ENCODE assay signal across 1 cellular context in the genomic region with DNA sequence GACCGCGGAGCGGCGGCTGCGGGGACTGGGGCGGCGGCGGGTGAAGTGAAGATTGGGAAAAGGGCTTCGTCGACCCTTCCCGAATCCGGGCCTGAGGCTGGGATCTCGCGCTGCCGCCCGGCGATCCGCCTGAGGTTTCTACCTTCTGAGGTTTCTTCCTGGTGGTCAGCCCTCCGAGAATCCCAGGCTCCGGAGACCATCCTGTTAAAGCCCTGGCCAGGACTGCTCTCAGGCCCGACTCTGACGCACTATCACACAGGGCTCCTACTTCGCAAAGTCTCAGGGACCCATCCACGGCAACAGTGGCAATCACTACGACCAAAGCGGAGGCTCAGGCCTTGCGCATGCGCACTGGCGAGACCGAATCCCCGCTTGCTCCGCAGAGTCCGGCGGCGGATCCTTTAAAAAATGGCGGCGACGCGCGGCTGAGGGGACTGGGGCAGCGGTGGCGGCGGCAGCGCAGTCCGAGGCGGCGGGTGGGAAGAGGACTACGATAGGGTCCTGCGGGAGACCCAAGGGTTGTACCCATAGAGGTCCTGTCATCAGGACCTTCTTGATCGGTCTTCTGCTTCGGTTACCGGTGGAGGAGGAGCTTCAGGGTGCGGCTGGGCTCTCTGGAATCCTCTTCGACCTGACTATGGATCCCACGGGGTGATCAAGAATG.
TF ChIP-seq lines count a peak whose summit lies in the region.

No MANE protein-coding gene starts in this region.

TF ChIP-seq in HepG2, 621 proteins besides CTCF, POLR2A, EP300 and RAD21 (continued from another document):
- TF ChIP-seq MXD4 (CRISPR knock-in tag; IDR thresholded peaks at IDR 0.05) (peak; percentile 49; the same call in 1 of the 2 replicates), TFDP2 (CRISPR knock-in tag; IDR thresholded peaks at IDR 0.05) (peak; percentile 82), ZNF557 (CRISPR knock-in tag; IDR thresholded peaks at IDR 0.05) (peak; percentile 73; the same call in 1 of the 2 replicates), NFATC3 (CRISPR knock-in tag; IDR thresholded peaks at IDR 0.05) (peak; percentile 97; the same call in 1 of the 2 replicates), PLSCR1 (CRISPR knock-in tag; IDR thresholded peaks at IDR 0.05; ENCODE audit: borderline replicate concordance) (peak; percentile 70; the same call in 1 of the 2 replicates), ZNF766 (CRISPR knock-in tag; IDR thresholded peaks at IDR 0.05; ENCODE audit: borderline replicate concordance) (peak; percentile 48; the same call in 1 of the 2 replicates), ZNF354B (CRISPR knock-in tag; IDR thresholded peaks at IDR 0.05) (0 out of 2 replicates have a peak, but pooled peaks have one; percentile 21), SP4 (CRISPR knock-in tag; IDR thresholded peaks at IDR 0.05) (0 out of 2 replicates have a peak, but pooled peaks have one; percentile 12), NFYB (CRISPR knock-in tag; IDR thresholded peaks at IDR 0.05) (peak; percentile 18; the same call in 1 of the 2 replicates), ZNF33B (CRISPR knock-in tag; IDR thresholded peaks at IDR 0.05) (peak; percentile 93), KMT2B (CRISPR knock-in tag; IDR thresholded peaks at IDR 0.05) (peak; percentile 64), ZNF567 (CRISPR knock-in tag; IDR thresholded peaks at IDR 0.05; ENCODE audit: borderline replicate concordance) (peak; percentile 80; the same call in 1 of the 2 replicates), ZFYVE20 (CRISPR knock-in tag; IDR thresholded peaks at IDR 0.05; ENCODE audit: borderline replicate concordance, low read depth) (0 out of 2 replicates have a peak, but pooled peaks have one; percentile 38), AHDC1 (CRISPR knock-in tag; IDR thresholded peaks at IDR 0.05; ENCODE audit: borderline replicate concordance) (0 out of 2 replicates have a peak, but pooled peaks have one; percentile 33), HOXA5 (CRISPR knock-in tag; IDR thresholded peaks at IDR 0.05) (peak; percentile 93)
- TF ChIP-seq, protein P1, sequence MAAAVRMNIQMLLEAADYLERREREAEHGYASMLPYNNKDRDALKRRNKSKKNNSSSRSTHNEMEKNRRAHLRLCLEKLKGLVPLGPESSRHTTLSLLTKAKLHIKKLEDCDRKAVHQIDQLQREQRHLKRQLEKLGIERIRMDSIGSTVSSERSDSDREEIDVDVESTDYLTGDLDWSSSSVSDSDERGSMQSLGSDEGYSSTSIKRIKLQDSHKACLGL (CRISPR knock-in tag; IDR thresholded peaks at IDR 0.05), result peak; percentile 39; the same call in 1 of the 2 replicates
